In the genomic region with DNA sequence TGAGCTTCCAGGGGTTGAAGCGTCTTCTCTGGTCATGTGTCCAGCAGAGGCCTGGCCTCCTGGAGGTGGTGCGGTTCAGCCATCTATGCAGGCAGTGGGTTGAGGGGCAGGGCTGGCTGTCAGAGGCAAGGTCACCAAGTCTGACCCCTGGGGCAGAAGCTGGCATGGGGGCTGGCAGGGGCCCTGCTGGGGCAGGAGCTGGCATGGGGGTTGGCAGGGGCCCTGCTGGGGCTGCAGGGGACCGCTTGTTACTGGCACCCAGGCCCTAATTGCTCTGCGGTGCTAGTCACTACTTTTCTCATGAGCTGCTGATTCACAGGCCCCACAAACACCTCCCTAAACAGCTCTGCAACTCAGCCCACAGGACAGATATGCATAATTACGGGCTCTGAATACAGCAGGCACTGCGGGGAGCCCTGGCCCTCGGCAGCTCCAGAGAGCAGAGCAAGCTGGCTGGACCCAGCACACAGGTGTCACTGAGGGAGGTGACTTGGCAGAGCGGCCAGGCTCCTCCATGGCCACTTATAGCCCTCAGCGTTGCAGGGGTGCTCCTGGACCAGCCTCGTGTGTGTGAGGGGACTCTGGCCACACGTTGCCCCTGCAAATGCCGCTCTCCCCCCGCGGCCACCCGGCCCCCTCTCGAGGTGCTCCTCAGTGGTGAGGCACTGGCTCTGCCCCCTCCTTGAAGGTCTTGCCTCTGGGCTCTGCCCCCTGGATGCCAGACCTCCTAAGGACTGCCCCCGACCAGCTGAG, we compare ENCODE assay signal across 14 cellular contexts. TPM values are rescaled to one million over a fixed set of nuclear protein-coding genes. Genes with fewer than 3 reads are reported as not detected.
A peak's percentile ranks its signal among the peaks of the same experiment; 100 is the strongest.
DNase-seq lines count a peak whose midpoint lies in the region; ATAC-seq and TF ChIP-seq lines count a peak whose summit lies in the region.
"Had no signal": no experiment of that assay in that cellular context is flagged by ENCODE, and none has a peak within 500 bp of the region (broad histone marks: within the 10 kb centered on the region; RNA-seq: fewer than 3 reads in every experiment).

No MANE protein-coding gene starts in this region.

- peak overlapping the region in 1 of 11 experiments; percentile 6; a peak in 2 of 22 replicates for H3K9ac ChIP-seq in BLaER1 treated with 17β-estradiol and CSF1 and Interleukin-3, amounts not matched to agents 10 nM and 100 nM

- peak overlapping the region; percentile 66 to 74 for H3K4me3 Mint-ChIP-seq in effector memory CD8-positive, alpha-beta T cell

- peaks cover 0 to 37% (median 24%) of the 10 kb centered on the region in 10 experiments; a peak in 17 of 20 replicates for H3K4me1 ChIP-seq in BLaER1 treated with 17β-estradiol and CSF1 and Interleukin-3, amounts not matched to agents 10 nM and 100 nM
- H3K4me1 ChIP-seq in OCI-LY7 (ENCODE audit: insufficient read depth, low read length, poor library complexity, severe bottlenecking) (peaks cover 68% of the 10 kb centered on the region), ascending aorta (peaks cover 4 to 9% of the 10 kb centered on the region in 2 donors)
- H3K4me1 ChIP-seq: psoas muscle had no signal

- H3K27ac ChIP-seq in BLaER1 treated with 17β-estradiol and CSF1 and Interleukin-3, amounts not matched to agents 10 nM and 100 nM: no peak overlapping the region
- H3K27ac ChIP-seq in OCI-LY7 (ENCODE audit: low read depth, low read length, poor library complexity, severe bottlenecking): peak overlapping the region; percentile 83
- no peak overlapping the region for H3K27ac ChIP-seq in ascending aorta
- H3K27ac ChIP-seq: heart right ventricle, psoas muscle had no signal

- peak; percentile 16 for ATAC-seq in effector memory CD8-positive, alpha-beta T cell (replicated peaks)
- ATAC-seq in HG02840 (IDR thresholded peaks at IDR 0.05; ENCODE audit: low FRiP score, unreplicated experiment): no peak
- ATAC-seq: heart right ventricle, psoas muscle had no signal

- intact Hi-C loops in OCI-LY7 (cut with micrococcal nuclease; ENCODE audit: unreplicated experiment): no loop called here
- intact Hi-C loops in ascending aorta (cut with DNase I): no loop called here

- H3K4me2 ChIP-seq in BLaER1 treated with 17β-estradiol and CSF1 and Interleukin-3, amounts not matched to agents 10 nM and 100 nM: peak overlapping the region in 9 of 11 experiments; percentile 31 to 87 (median 69); a peak in 15 of 22 replicates
- H3K4me2 ChIP-seq in OCI-LY7 (ENCODE audit: low read length): peak overlapping the region; percentile 66

- H3K27ac Mint-ChIP-seq in effector memory CD8-positive, alpha-beta T cell: peak overlapping the region; percentile 18 to 60

- DNase-seq in D341Med (ENCODE audit: low spot score) (peak; percentile 14), OCI-LY7 (ENCODE audit: low spot score) (peak; percentile 52), ascending aorta (ENCODE audit: low spot score in 2 of 2) (no peak), Ammon's horn (ENCODE audit: low spot score) (no peak), NCI-H1930 (lab: John Stamatoyannopoulos, UW) (no peak)
- DNase-seq in effector memory CD8-positive, alpha-beta T cell: no peak
- DNase-seq: DMS153, heart right ventricle, MG63, NCI-H526, psoas muscle had no signal

- H3K9me3 Mint-ChIP-seq in effector memory CD8-positive, alpha-beta T cell: no peaks in the 10 kb centered on the region

- POLR2A ChIA-PET in OCI-LY7 (lab: Charles Lee): interaction anchor here (0.6 to 2.9 kb wide), 9 partner anchors 8 to 1445 kb away, joined by 3 to 39 read pairs (median 3); a partner anchor contains a TSS

- no peaks in the 10 kb centered on the region for H3K9me2 ChIP-seq in OCI-LY7 (ENCODE audit: insufficient read depth, low read length)

- H3K4me3 ChIP-seq in BLaER1 treated with 17β-estradiol and CSF1 and Interleukin-3, amounts not matched to agents 10 nM and 100 nM: no peak overlapping the region
- H3K4me3 ChIP-seq in OCI-LY7 (ENCODE audit: low read depth, low read length, poor library complexity, severe bottlenecking) (peak overlapping the region; percentile 54), ascending aorta (no peak overlapping the region)
- H3K4me3 ChIP-seq: lung, MG63, psoas muscle had no signal

- CTCF ChIA-PET in OCI-LY7 (lab: Charles Lee; ENCODE audit: unreplicated experiment): interaction anchor here (0.8 to 1.9 kb wide), 2 partner anchors 10 to 21 kb away, joined by 4 to 5 read pairs; no protein-coding TSS in a partner anchor

- H4K20me1 ChIP-seq in BLaER1 treated with 17β-estradiol and CSF1 and Interleukin-3, amounts not matched to agents 10 nM and 100 nM: peaks cover 0 to 18% (median 0%) of the 10 kb centered on the region in 11 experiments; a peak in 2 of 22 replicates
- no peaks in the 10 kb centered on the region for H4K20me1 ChIP-seq in OCI-LY7 (ENCODE audit: insufficient read depth, low read length)

- TF ChIP-seq CTCF in OCI-LY7 (conservative IDR thresholded peaks at IDR 0.05; ENCODE audit: low read length) (no peak), ascending aorta (IDR thresholded peaks at IDR 0.05) (no peak)

- no peaks in the 10 kb centered on the region for H3K9me3 ChIP-seq in BLaER1 treated with 17β-estradiol and CSF1 and Interleukin-3, amounts not matched to agents 10 nM and 100 nM (replicated peaks in 1 of 11)
- H3K9me3 ChIP-seq in OCI-LY7 (ENCODE audit: low read length) (no peaks in the 10 kb centered on the region), ascending aorta (no peaks in the 10 kb centered on the region)
- H3K9me3 ChIP-seq: heart right ventricle, MG63, psoas muscle had no signal

- peaks cover 24 to 52% (median 35%) of the 10 kb centered on the region in 11 experiments for H3K27me3 ChIP-seq in BLaER1 treated with 17β-estradiol and CSF1 and Interleukin-3, amounts not matched to agents 10 nM and 100 nM
- peaks cover 33% of the 10 kb centered on the region for H3K27me3 ChIP-seq in ascending aorta

- peaks cover 6% of the 10 kb centered on the region for H3K36me3 Mint-ChIP-seq in effector memory CD8-positive, alpha-beta T cell (ENCODE audit: insufficient read depth)

- H2AFZ ChIP-seq in OCI-LY7 (ENCODE audit: low read length): peak overlapping the region; percentile 13; the same call in 1 of the 2 replicates

- H3K36me3 ChIP-seq in BLaER1 treated with 17β-estradiol and CSF1 and Interleukin-3, amounts not matched to agents 10 nM and 100 nM: no peaks in the 10 kb centered on the region
- H3K36me3 ChIP-seq in OCI-LY7 (ENCODE audit: insufficient read depth, low read length) (no peaks in the 10 kb centered on the region), ascending aorta (no peaks in the 10 kb centered on the region)
- H3K36me3 ChIP-seq: heart right ventricle, MG63 had no signal

- H3K79me2 ChIP-seq in OCI-LY7 (ENCODE audit: insufficient read depth, low read depth, low read length): no peaks in the 10 kb centered on the region

- H3K27me3 Mint-ChIP-seq in effector memory CD8-positive, alpha-beta T cell: peaks cover 28 to 34% of the 10 kb centered on the region in 2 donors

- H3K4me1 Mint-ChIP-seq in effector memory CD8-positive, alpha-beta T cell (ENCODE audit: low read depth in 2 of 2): peaks cover 11 to 18% of the 10 kb centered on the region in 2 donors

- BruUV-seq in OCI-LY7 (replicated peaks; lab: Mats Ljungman, UMichigan): no TSS peak

RNA-seq across cellular contexts. Expression of a gene that starts 32.6 kb away (rescaled TPM):
- total RNA-seq in OCI-LY7 (2014; rRNA removed; shearing (Covaris generic)): 0.25 and 0.57 TPM in 2 replicates
- total RNA-seq in OCI-LY7 (2022) (0.21 and 0.28 TPM in 2 replicates), ascending aorta (1.1 TPM)

Comparison
In these comparisons a context has a peak if more than half of its experiments do, and no peak if none do; other contexts are left out.
1. DNase-seq: peak in D341Med (single experiment) and OCI-LY7 (single experiment); none in effector memory CD8-positive, alpha-beta T cell (0 of 3), ascending aorta (0 of 2), Ammon's horn (single experiment) and NCI-H1930 (0 of 2).